In genomic region chr2:215994901-215995300, GRCh38 we compare ENCODE assay signal across 18 cellular contexts. TPM values are rescaled to one million over a fixed set of nuclear protein-coding genes. Genes with fewer than 3 reads are reported as not detected.
DNase-seq lines count a peak whose midpoint lies in the region; ATAC-seq and TF ChIP-seq lines count a peak whose summit lies in the region.
"Had no signal": no experiment of that assay in that cellular context is flagged by ENCODE, and none has a peak within 500 bp of the region (broad histone marks: within the 10 kb centered on the region; RNA-seq: fewer than 3 reads in every experiment).

No MANE protein-coding gene starts in this region.

- no peak overlapping the region for H3K27ac Mint-ChIP-seq in GM23338
- H3K27ac Mint-ChIP-seq in WTC11: 0 out of 2 replicates have a peak overlapping the region, but pooled peaks have one; percentile 7
- no peak overlapping the region for H3K27ac Mint-ChIP-seq in endodermal cell
- H3K27ac Mint-ChIP-seq in neural progenitor cell: peak overlapping the region; percentile 33
- H3K27ac Mint-ChIP-seq: CD8-positive, alpha-beta memory T cell had no signal

- no peaks in the 10 kb centered on the region; the same call in none of the 2 replicates for H4K20me1 ChIP-seq in GM23338 (replicated peaks; ENCODE audit: insufficient read depth)
- H4K20me1 ChIP-seq in neural progenitor cell (ENCODE audit: low read depth): no peaks in the 10 kb centered on the region
- H4K20me1 ChIP-seq: BLaER1 treated with 17β-estradiol and CSF1 and Interleukin-3, amounts not matched to agents 10 nM and 100 nM had no signal

- TF ChIP-seq CTCF in GM23338 (conservative IDR thresholded peaks at IDR 0.05; ENCODE audit: low read depth in 2 of 2) (no peak), WTC11 (IDR thresholded peaks at IDR 0.05) (no peak), endodermal cell (conservative IDR thresholded peaks at IDR 0.05) (no peak), neural progenitor cell (IDR thresholded peaks at IDR 0.05) (no peak)

- H3K27me3 ChIP-seq in GM23338 (ENCODE audit: insufficient read depth) (no peaks in the 10 kb centered on the region), endodermal cell (ENCODE audit: control insufficient read depth, insufficient read depth, low read length, poor library complexity, severe bottlenecking) (no peaks in the 10 kb centered on the region), neural progenitor cell (no peaks in the 10 kb centered on the region)
- H3K27me3 ChIP-seq: BLaER1 treated with 17β-estradiol and CSF1 and Interleukin-3, amounts not matched to agents 10 nM and 100 nM; MG63 had no signal

- H3K4me1 ChIP-seq in GM23338 (ENCODE audit: insufficient read depth) (peaks cover 27% of the 10 kb centered on the region), endodermal cell (ENCODE audit: control insufficient read depth, insufficient read depth, low read length) (no peaks in the 10 kb centered on the region), neural progenitor cell (peaks cover 13% of the 10 kb centered on the region)
- H3K4me1 ChIP-seq: A549 had no signal

- no peaks in the 10 kb centered on the region; the same call in 1 of the 2 replicates for H3F3A ChIP-seq in GM23338 (replicated peaks; ENCODE audit: low read depth)
- peaks cover 4% of the 10 kb centered on the region for H3F3A ChIP-seq in neural progenitor cell (ENCODE audit: low read depth)

- H2AFZ ChIP-seq in GM23338 (no peak overlapping the region), neural progenitor cell (replicated peaks) (no peak overlapping the region)

- peaks cover 77% of the 10 kb centered on the region for H3K79me2 ChIP-seq in GM23338 (replicated peaks; ENCODE audit: insufficient read depth)
- peaks cover 38% of the 10 kb centered on the region for H3K79me2 ChIP-seq in neural progenitor cell (ENCODE audit: low read depth)

- no peak for ATAC-seq in GM23338
- ATAC-seq in WTC11: peak; percentile 39; the same call in 1 of the 2 replicates
- ATAC-seq in GM21723 (IDR thresholded peaks at IDR 0.05; ENCODE audit: unreplicated experiment): no peak
- no peak for ATAC-seq in GM21447 (IDR thresholded peaks at IDR 0.05; ENCODE audit: unreplicated experiment)
- no peak for ATAC-seq in GM18870 (IDR thresholded peaks at IDR 0.05; ENCODE audit: unreplicated experiment)
- ATAC-seq: A549 had no signal

- peaks cover 22% of the 10 kb centered on the region for H3K9me3 Mint-ChIP-seq in GM23338
- H3K9me3 Mint-ChIP-seq in WTC11: peaks cover 19% of the 10 kb centered on the region
- H3K9me3 Mint-ChIP-seq in endodermal cell: peaks cover 25% of the 10 kb centered on the region
- H3K9me3 Mint-ChIP-seq in neural progenitor cell: peaks cover 30% of the 10 kb centered on the region

- no peaks in the 10 kb centered on the region for H3K36me3 ChIP-seq in GM23338 (ENCODE audit: insufficient read depth)
- H3K36me3 ChIP-seq in endodermal cell (ENCODE audit: control insufficient read depth, insufficient read depth, low read length): peaks cover 13% of the 10 kb centered on the region
- peaks cover 6% of the 10 kb centered on the region for H3K36me3 ChIP-seq in neural progenitor cell
- H3K36me3 ChIP-seq: MG63 had no signal

- H3K9me3 ChIP-seq in endodermal cell (ENCODE audit: control insufficient read depth, low read length) (peaks cover 8% of the 10 kb centered on the region), neural progenitor cell (ENCODE audit: low read depth) (peaks cover 4% of the 10 kb centered on the region)
- H3K9me3 ChIP-seq: A549 had no signal

- CTCF ChIA-PET in WTC11 (lab: Charles Lee): interaction anchor here (1.0 kb wide), 1 partner anchor 45 kb away, joined by 3 read pairs; no protein-coding TSS in a partner anchor

- H3K4me2 ChIP-seq in GM23338 (no peak overlapping the region), neural progenitor cell (peak overlapping the region; percentile 38)
- H3K4me2 ChIP-seq: A549; BLaER1 treated with 17β-estradiol and CSF1 and Interleukin-3, amounts not matched to agents 10 nM and 100 nM had no signal

- peaks cover 3% of the 10 kb centered on the region for H3K27me3 Mint-ChIP-seq in GM23338 (ENCODE audit: insufficient read depth, low read depth, poor library complexity)
- H3K27me3 Mint-ChIP-seq in WTC11 (ENCODE audit: low read depth): no peaks in the 10 kb centered on the region
- no peaks in the 10 kb centered on the region for H3K27me3 Mint-ChIP-seq in endodermal cell (ENCODE audit: insufficient read depth)
- no peaks in the 10 kb centered on the region for H3K27me3 Mint-ChIP-seq in neural progenitor cell (ENCODE audit: insufficient read depth, low read depth)
- H3K27me3 Mint-ChIP-seq: CD8-positive, alpha-beta memory T cell had no signal

- WGBS in endodermal cell (ENCODE audit: insufficient coverage in 1 of 2, insufficient read length in 1 of 2), 2 experiments: 80 to 89% methylated on average over 1 to 4 of the region's 4 CpGs

- POLR2A ChIA-PET in WTC11 (lab: Charles Lee): no interaction called here

- peaks cover 24% of the 10 kb centered on the region for H3K4me1 Mint-ChIP-seq in GM23338
- peaks cover 28% of the 10 kb centered on the region for H3K4me1 Mint-ChIP-seq in WTC11
- peaks cover 12% of the 10 kb centered on the region for H3K4me1 Mint-ChIP-seq in endodermal cell
- peaks cover 12% of the 10 kb centered on the region for H3K4me1 Mint-ChIP-seq in neural progenitor cell

- H3K4me3 ChIP-seq in GM23338 (no peak overlapping the region), endodermal cell (ENCODE audit: low read length) (no peak overlapping the region), neural progenitor cell (no peak overlapping the region)
- H3K4me3 ChIP-seq: A549; BLaER1 treated with 17β-estradiol and CSF1 and Interleukin-3, amounts not matched to agents 10 nM and 100 nM; MG63 had no signal

- H3K9ac ChIP-seq in endodermal cell (ENCODE audit: extremely low read depth, low read length, poor library complexity, severe bottlenecking): no peak overlapping the region
- no peak overlapping the region for H3K9ac ChIP-seq in neural progenitor cell
- H3K9ac ChIP-seq: BLaER1 treated with 17β-estradiol and CSF1 and Interleukin-3, amounts not matched to agents 10 nM and 100 nM had no signal

- H3K36me3 Mint-ChIP-seq in GM23338 (ENCODE audit: low read depth) (peaks cover 64% of the 10 kb centered on the region), WTC11 (peaks cover 55% of the 10 kb centered on the region), endodermal cell (ENCODE audit: low read depth) (peaks cover 56% of the 10 kb centered on the region), neural progenitor cell (peaks cover 32% of the 10 kb centered on the region)

- H3K9me2 ChIP-seq in GM23338 (ENCODE audit: insufficient read depth): no peaks in the 10 kb centered on the region

- H3K27ac ChIP-seq in GM23338 (ENCODE audit: low read depth) (peak overlapping the region; percentile 51; the same call in 1 of the 2 replicates), endodermal cell (ENCODE audit: low read depth, low read length) (peak overlapping the region; percentile 71), neural progenitor cell (peak overlapping the region; percentile 34)
- H3K27ac ChIP-seq: A549; BLaER1 treated with 17β-estradiol and CSF1 and Interleukin-3, amounts not matched to agents 10 nM and 100 nM had no signal

- no peak overlapping the region for H3K4me3 Mint-ChIP-seq in GM23338
- H3K4me3 Mint-ChIP-seq in WTC11: no peak overlapping the region
- no peak overlapping the region for H3K4me3 Mint-ChIP-seq in endodermal cell
- no peak overlapping the region for H3K4me3 Mint-ChIP-seq in neural progenitor cell
- H3K4me3 Mint-ChIP-seq: CD8-positive, alpha-beta memory T cell had no signal

- DNase-seq in GM23338 (ENCODE audit: low spot score) (no peak), WTC11 (ENCODE audit: low spot score) (no peak), endodermal cell (no peak), neural progenitor cell (ENCODE audit: low spot score) (no peak), NCI-H345 (lab: John Stamatoyannopoulos, UW) (no peak)
- DNase-seq: CD8-positive, alpha-beta memory T cell; DMS79 treated with DMSO at 0.1 percent for 48 hours; IMR-90; Karpas-422; MG63; NCI-H187; NCI-H446; NCI-H69 had no signal

TF ChIP-seq in GM23338, 12 proteins besides CTCF, POLR2A, EP300 and RAD21 (continues in another document):
- TF ChIP-seq POLR2AphosphoS5 (IDR thresholded peaks at IDR 0.05; ENCODE audit: low read depth) (no peak), JUNB (IDR thresholded peaks at IDR 0.05; ENCODE audit: unreplicated experiment) (no peak), EZH2phosphoT487 (IDR thresholded peaks at IDR 0.05; ENCODE audit: unreplicated experiment) (no peak), CREB1 (CRISPR knock-in tag; IDR thresholded peaks at IDR 0.05; ENCODE audit: low read depth) (no peak), ZNF114 (CRISPR knock-in tag; IDR thresholded peaks at IDR 0.05) (no peak), NANOG (IDR thresholded peaks at IDR 0.05; ENCODE audit: borderline replicate concordance) (no peak), STAT1 (IDR thresholded peaks at IDR 0.05; ENCODE audit: unreplicated experiment) (no peak), EZH2 (IDR thresholded peaks at IDR 0.05; ENCODE audit: low read depth, unreplicated experiment) (no peak)

TF ChIP-seq in WTC11, 78 proteins besides CTCF, POLR2A, EP300 and RAD21:
- no peak for TF ChIP-seq SMAD4 (CRISPR knock-in tag; IDR thresholded peaks at IDR 0.05)
- no peak for TF ChIP-seq FOXP4 (CRISPR knock-in tag; IDR thresholded peaks at IDR 0.05)

RNA-seq across cellular contexts. Expression of gene MREG, which starts 18.4 kb away (rescaled TPM):
- total RNA-seq in GM23338 (2014; rRNA removed; shearing (Covaris generic)): 25.3 and 25.8 TPM in 2 replicates
- 19.4 and 21.6 TPM in 2 replicates for polyA plus RNA-seq in GM23338 (2016; fragmentation: Nextera tagmentation; extraction: Ambion mirVana)
- total RNA-seq in WTC11 (2021) (22.4 to 23.8 TPM (median 23.0 TPM) in 3 replicates), endodermal cell (10 to 100 TPM; 13.0 to 17.8 TPM), neural progenitor cell (ENCODE audit: low replicate concordance) (11.0 and 19.1 TPM in 2 replicates)
- 7.7 TPM for polyA plus RNA-seq in endodermal cell (2013, experiment 1 of 2)
- 8.6 TPM for polyA plus RNA-seq in endodermal cell (2013, experiment 2 of 2)

Comparison
In these comparisons a context has a peak if more than half of its experiments do, and no peak if none do; other contexts are left out.
1. H3K27ac Mint-ChIP-seq: peak in WTC11 (single experiment) and neural progenitor cell (single experiment); none in GM23338 (single experiment) and endodermal cell (single experiment).
2. Peak in every context shown above with its lines, with median percentiles within 50 percentile points of each other: H3K27ac ChIP-seq.